ENCODE assay signal across 1 cellular context in the genomic region with DNA sequence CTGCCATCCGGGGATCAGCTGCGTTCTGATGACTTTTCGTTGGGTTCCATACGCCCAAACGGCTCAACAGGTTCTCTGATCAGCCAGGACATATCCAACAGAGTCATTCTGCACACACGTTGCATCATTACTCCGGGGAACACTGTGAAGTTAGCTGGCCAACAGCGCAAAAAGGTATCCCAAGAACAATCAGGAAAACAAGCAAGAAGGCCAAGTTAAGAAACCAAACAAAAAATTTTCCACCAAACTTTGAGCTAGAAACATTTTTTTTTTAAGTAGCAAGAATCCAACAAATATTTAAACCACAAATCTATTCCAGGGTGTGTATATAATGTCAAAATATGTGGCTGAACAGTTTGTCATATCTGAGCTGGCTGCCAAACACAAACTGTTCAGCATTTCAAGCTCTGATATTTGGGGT.
TF ChIP-seq lines count a peak whose summit lies in the region.

No MANE protein-coding gene starts in this region.

TF ChIP-seq in HepG2, 621 proteins besides CTCF, POLR2A, EP300 and RAD21 (continued from another document):
- no peak for TF ChIP-seq ZNF724P (CRISPR knock-in tag; IDR thresholded peaks at IDR 0.05; ENCODE audit: borderline replicate concordance)
- no peak for TF ChIP-seq HOXA3 (CRISPR knock-in tag; IDR thresholded peaks at IDR 0.05)
- no peak for TF ChIP-seq MIXL1 (CRISPR knock-in tag; IDR thresholded peaks at IDR 0.05)
- TF ChIP-seq TBP (CRISPR knock-in tag; IDR thresholded peaks at IDR 0.05) = no peak
- TF ChIP-seq, protein P1, sequence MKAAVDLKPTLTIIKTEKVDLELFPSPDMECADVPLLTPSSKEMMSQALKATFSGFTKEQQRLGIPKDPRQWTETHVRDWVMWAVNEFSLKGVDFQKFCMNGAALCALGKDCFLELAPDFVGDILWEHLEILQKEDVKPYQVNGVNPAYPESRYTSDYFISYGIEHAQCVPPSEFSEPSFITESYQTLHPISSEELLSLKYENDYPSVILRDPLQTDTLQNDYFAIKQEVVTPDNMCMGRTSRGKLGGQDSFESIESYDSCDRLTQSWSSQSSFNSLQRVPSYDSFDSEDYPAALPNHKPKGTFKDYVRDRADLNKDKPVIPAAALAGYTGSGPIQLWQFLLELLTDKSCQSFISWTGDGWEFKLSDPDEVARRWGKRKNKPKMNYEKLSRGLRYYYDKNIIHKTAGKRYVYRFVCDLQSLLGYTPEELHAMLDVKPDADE (CRISPR knock-in tag; IDR thresholded peaks at IDR 0.05) = no peak
- no peak for TF ChIP-seq ZNF317 (CRISPR knock-in tag; IDR thresholded peaks at IDR 0.05)
